Comparison of ENCODE assay signal across 27 cellular contexts in genomic region chr3:179182892-179183291, GRCh38. TPM values are rescaled to one million over a fixed set of nuclear protein-coding genes. Genes with fewer than 3 reads are reported as not detected.
DNase-seq lines count a peak whose midpoint lies in the region; ATAC-seq, FAIRE-seq and TF ChIP-seq lines count a peak whose summit lies in the region.
"Had no signal": no experiment of that assay in that cellular context is flagged by ENCODE, and none has a peak within 500 bp of the region (broad histone marks: within the 10 kb centered on the region; RNA-seq: fewer than 3 reads in every experiment).

No MANE protein-coding gene starts in this region.

- H3K4me1 Mint-ChIP-seq in stimulated activated memory B cell treated with anti-CD40 and anti-IgM and Interleukin-4, amounts not matched to agents 10 μg/mL and 1 μg/mL and 100 μg/mL, for 72 hours: peaks cover 27% of the 10 kb centered on the region
- no peaks in the 10 kb centered on the region for H3K4me1 Mint-ChIP-seq in Caco-2 (ENCODE audit: low read depth, unreplicated experiment)

- H3K9me3 ChIP-seq in Caco-2: no peaks in the 10 kb centered on the region
- H3K9me3 ChIP-seq: left lung, upper lobe of left lung had no signal

- BruUV-seq in Caco-2 (replicated peaks; lab: Mats Ljungman, UMichigan): no TSS peak

- TF ChIP-seq CTCF in choroid plexus epithelial cell (conservative IDR thresholded peaks at IDR 0.05; ENCODE audit: low read depth, low read length): no peak
- no peak for TF ChIP-seq CTCF in Caco-2 (IDR thresholded peaks at IDR 0.05; ENCODE audit: insufficient read depth in 1 of 2, low read depth in 1 of 2, low read length in 1 of 2, severe bottlenecking in 1 of 2, unreplicated experiment in 1 of 2)

- H3K27me3 Mint-ChIP-seq in stimulated activated memory B cell treated with anti-CD40 and anti-IgM and Interleukin-4, amounts not matched to agents 10 μg/mL and 1 μg/mL and 100 μg/mL, for 72 hours: no peaks in the 10 kb centered on the region
- no peaks in the 10 kb centered on the region for H3K27me3 Mint-ChIP-seq in Caco-2 (ENCODE audit: insufficient read depth, unreplicated experiment)
- H3K27me3 Mint-ChIP-seq: activated B cell treated with CpG ODN at 0.5 μM for 24 hours; activated CD4-positive, alpha-beta T cell treated with anti-CD3 and anti-CD28 coated beads, Interleukin-2, amount 10 ng/mL, durations not matched to agents 7 days and 5 days; activated naive CD8-positive, alpha-beta T cell treated with anti-CD3 and anti-CD28 coated beads, Interleukin-2, amount 50 U/mL, for 24 hours had no signal

- POLR2A ChIA-PET in Caco-2 (lab: Charles Lee): no interaction called here

- H3K4me3 ChIP-seq in choroid plexus epithelial cell (ENCODE audit: low read depth, low read length) (no peak overlapping the region), Caco-2 (ENCODE audit: low read depth, low read length) (no peak overlapping the region)
- H3K4me3 ChIP-seq: K562, left lung, upper lobe of left lung had no signal

- DNase-seq in AML-193 (lab: John Stamatoyannopoulos, UW): peak; percentile 37 to 42
- no peak for DNase-seq in H54 (ENCODE audit: insufficient read length, low spot score)
- peak; percentile 28 for DNase-seq in choroid plexus epithelial cell (ENCODE audit: low read depth)
- no peak for DNase-seq in KG1 (lab: John Stamatoyannopoulos, UW)
- no peak for DNase-seq in Caco-2
- DNase-seq: activated B cell treated with CpG ODN at 0.5 μM for 24 hours; activated CD4-positive, alpha-beta T cell treated with anti-CD3 and anti-CD28 coated beads, Interleukin-2, amount 10 ng/mL, durations not matched to agents 7 days and 5 days; activated effector memory CD4-positive, alpha-beta T cell treated with anti-CD3 and anti-CD28 coated beads, Interleukin-2, amount 50 U/mL, for 16 hours; activated naive CD8-positive, alpha-beta T cell treated with anti-CD3 and anti-CD28 coated beads, Interleukin-2, amount 50 U/mL, for 24 hours; activated T-cell treated with anti-CD3 and anti-CD28 coated beads, Interleukin-2, amount 50 U/mL, for 1 hour; Calu3; cerebellar nuclear complex; DMS79 treated with DMSO at 0.1 percent for 48 hours; islet precursor cell; left lung; NCI-H1417; NCI-H2029; NCI-H526; stimulated activated CD8-positive, alpha-beta memory T cell treated with anti-CD3 and anti-CD28 coated beads, Interleukin-4, amount 100 ng/mL, for 48 hours; upper lobe of left lung had no signal

- intact Hi-C loops in Caco-2 (cut with micrococcal nuclease; ENCODE audit: unreplicated experiment): no loop called here

- H3K9me3 Mint-ChIP-seq in stimulated activated memory B cell treated with anti-CD40 and anti-IgM and Interleukin-4, amounts not matched to agents 10 μg/mL and 1 μg/mL and 100 μg/mL, for 72 hours: no peaks in the 10 kb centered on the region
- no peaks in the 10 kb centered on the region for H3K9me3 Mint-ChIP-seq in Caco-2 (ENCODE audit: unreplicated experiment)
- H3K9me3 Mint-ChIP-seq: activated B cell treated with CpG ODN at 0.5 μM for 24 hours; activated CD4-positive, alpha-beta T cell treated with anti-CD3 and anti-CD28 coated beads, Interleukin-2, amount 10 ng/mL, durations not matched to agents 7 days and 5 days; activated naive CD8-positive, alpha-beta T cell treated with anti-CD3 and anti-CD28 coated beads, Interleukin-2, amount 50 U/mL, for 24 hours; CD14-positive monocyte; neural crest cell had no signal

- H3K36me3 Mint-ChIP-seq in stimulated activated memory B cell treated with anti-CD40 and anti-IgM and Interleukin-4, amounts not matched to agents 10 μg/mL and 1 μg/mL and 100 μg/mL, for 72 hours: no peaks in the 10 kb centered on the region
- no peaks in the 10 kb centered on the region for H3K36me3 Mint-ChIP-seq in Caco-2 (ENCODE audit: insufficient read depth, unreplicated experiment)
- H3K36me3 Mint-ChIP-seq: CD14-positive monocyte had no signal

- FAIRE-seq in H54 (lab: Jason Lieb, UNC): peak; percentile 20
- FAIRE-seq: H1, HTR-8/SVneo had no signal

- no peaks in the 10 kb centered on the region for H3K27me3 ChIP-seq in Caco-2 (replicated peaks; ENCODE audit: control insufficient read depth, insufficient read depth, low read length)
- H3K27me3 ChIP-seq: left lung, upper lobe of left lung had no signal

- TF ChIP-seq POLR2A in H54 (IDR thresholded peaks at IDR 0.05; ENCODE audit: low read depth, low read length): no peak

- no peaks in the 10 kb centered on the region for H3K4me1 ChIP-seq in Caco-2

- ATAC-seq in stimulated activated memory B cell treated with anti-CD40 and anti-IgM and Interleukin-4, amounts not matched to agents 10 μg/mL and 1 μg/mL and 100 μg/mL, for 72 hours: no peak
- no peak for ATAC-seq in GM19395 (IDR thresholded peaks at IDR 0.05; ENCODE audit: unreplicated experiment)

- no peak overlapping the region for H3K4me3 Mint-ChIP-seq in stimulated activated memory B cell treated with anti-CD40 and anti-IgM and Interleukin-4, amounts not matched to agents 10 μg/mL and 1 μg/mL and 100 μg/mL, for 72 hours
- no peak overlapping the region for H3K4me3 Mint-ChIP-seq in Caco-2 (ENCODE audit: unreplicated experiment)
- H3K4me3 Mint-ChIP-seq: activated B cell treated with CpG ODN at 0.5 μM for 24 hours; activated CD4-positive, alpha-beta T cell treated with anti-CD3 and anti-CD28 coated beads, Interleukin-2, amount 10 ng/mL, durations not matched to agents 7 days and 5 days; activated naive CD8-positive, alpha-beta T cell treated with anti-CD3 and anti-CD28 coated beads, Interleukin-2, amount 50 U/mL, for 24 hours; CD14-positive monocyte; neural crest cell had no signal

- CTCF ChIA-PET in Caco-2 (lab: Charles Lee): no interaction called here

- H3K36me3 ChIP-seq in Caco-2 (ENCODE audit: control insufficient read depth, insufficient read depth, low read length): no peaks in the 10 kb centered on the region
- H3K36me3 ChIP-seq: left lung, upper lobe of left lung had no signal

- peak overlapping the region; percentile 77 for H3K27ac Mint-ChIP-seq in stimulated activated memory B cell treated with anti-CD40 and anti-IgM and Interleukin-4, amounts not matched to agents 10 μg/mL and 1 μg/mL and 100 μg/mL, for 72 hours
- no peak overlapping the region for H3K27ac Mint-ChIP-seq in Caco-2 (ENCODE audit: unreplicated experiment)
- H3K27ac Mint-ChIP-seq: activated CD4-positive, alpha-beta T cell treated with anti-CD3 and anti-CD28 coated beads, Interleukin-2, amount 10 ng/mL, durations not matched to agents 7 days and 5 days had no signal

RNA-seq across cellular contexts. Expression of gene PIK3CA, which starts 34.7 kb away (rescaled TPM):
- total RNA-seq in Caco-2 (2022): 8.4 and 10.6 TPM in 2 replicates

Comparison
In these comparisons a context has a peak if more than half of its experiments do, and no peak if none do; other contexts are left out.
1. DNase-seq: peak in AML-193 (2 of 2) and choroid plexus epithelial cell (single experiment); none in H54 (single experiment), KG1 (single experiment) and Caco-2 (0 of 2).